10 cellular contexts compared by ENCODE assay signal in the genomic region with DNA sequence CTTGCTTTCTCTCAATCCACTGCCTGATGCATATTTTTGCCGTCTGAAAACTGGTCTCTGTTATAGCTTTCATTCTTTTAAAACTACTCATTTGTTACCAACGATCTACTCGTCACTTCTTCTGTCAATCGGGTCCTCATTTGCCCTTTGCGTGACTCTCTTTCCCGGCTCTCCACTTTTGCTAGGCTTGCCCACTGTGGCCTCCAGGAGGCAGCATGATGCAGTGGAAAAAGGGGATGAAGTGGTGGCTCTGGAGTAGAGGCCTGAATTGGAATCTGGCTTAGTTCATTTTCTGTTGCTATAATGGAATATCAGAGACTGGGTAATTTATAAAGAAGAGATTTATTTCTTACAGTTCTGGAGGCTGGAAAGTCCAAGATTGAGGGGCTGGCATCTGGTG. TPM values are rescaled to one million over a fixed set of nuclear protein-coding genes. Genes with fewer than 3 reads are reported as not detected.
A peak's percentile ranks its signal among the peaks of the same experiment; 100 is the strongest.
DNase-seq lines count a peak whose midpoint lies in the region; ATAC-seq and TF ChIP-seq lines count a peak whose summit lies in the region.
"Had no signal": no experiment of that assay in that cellular context is flagged by ENCODE, and none has a peak within 500 bp of the region (broad histone marks: within the 10 kb centered on the region; RNA-seq: fewer than 3 reads in every experiment).

No MANE protein-coding gene starts in this region.

- ATAC-seq in memory B cell (ENCODE audit: low read depth) (no peak), GM21447 (IDR thresholded peaks at IDR 0.05; ENCODE audit: unreplicated experiment) (no peak), HG02938 (IDR thresholded peaks at IDR 0.05; ENCODE audit: unreplicated experiment) (no peak), GM21619 (IDR thresholded peaks at IDR 0.05; ENCODE audit: unreplicated experiment) (no peak)
- ATAC-seq: activated T-cell treated with anti-CD3 and anti-CD28 coated beads, Interleukin-2, amount 50 U/mL, for 72 hours had no signal

- no peak overlapping the region for H3K27ac Mint-ChIP-seq in brain
- peak overlapping the region; percentile 83 for H3K27ac Mint-ChIP-seq in memory B cell
- H3K27ac Mint-ChIP-seq: activated T-cell treated with anti-CD3 and anti-CD28 coated beads, Interleukin-2, amount 50 U/mL, for 72 hours had no signal

- H3K9me3 Mint-ChIP-seq in brain, result no peaks in the 10 kb centered on the region
- no peaks in the 10 kb centered on the region for H3K9me3 Mint-ChIP-seq in memory B cell
- H3K9me3 Mint-ChIP-seq: activated T-cell treated with anti-CD3 and anti-CD28 coated beads, Interleukin-2, amount 50 U/mL, for 72 hours had no signal

- H3K36me3 Mint-ChIP-seq in brain (peaks cover 31% of the 10 kb centered on the region), memory B cell (peaks cover 17% of the 10 kb centered on the region)

- no peak overlapping the region for H3K4me3 Mint-ChIP-seq in brain
- no peak overlapping the region for H3K4me3 Mint-ChIP-seq in memory B cell
- H3K4me3 Mint-ChIP-seq: activated T-cell treated with anti-CD3 and anti-CD28 coated beads, Interleukin-2, amount 50 U/mL, for 72 hours had no signal

- CTCF ChIA-PET in HEK293T (lab: Yijun Ruan, JAX), result no interaction called here

- H3K27me3 ChIP-seq in BE2C, result no peaks in the 10 kb centered on the region
- H3K27me3 ChIP-seq: right atrium auricular region had no signal

- peaks cover 3% of the 10 kb centered on the region; the same call in 1 of the 2 replicates for H3K36me3 ChIP-seq in BE2C
- H3K36me3 ChIP-seq: right atrium auricular region had no signal

- DNase-seq in BE2C (no peak), HEK293T (ENCODE audit: extremely low spot score) (peak; percentile 48), memory B cell (ENCODE audit: low spot score in 2 of 2) (no peak), HK-2 (ENCODE audit: unreplicated experiment) (no peak)
- DNase-seq: activated T-cell treated with anti-CD3 and anti-CD28 coated beads, Interleukin-2, amount 50 U/mL, for 72 hours had no signal

- H3K4me1 Mint-ChIP-seq in brain (no peaks in the 10 kb centered on the region), memory B cell (peaks cover 23% of the 10 kb centered on the region)

- peak; percentile 74 for TF ChIP-seq CTCF in BE2C (IDR thresholded peaks at IDR 0.05; ENCODE audit: low read depth, low read length)
- peak; percentile 48 to 52 for TF ChIP-seq CTCF in brain (conservative IDR thresholded peaks at IDR 0.05)

- no peaks in the 10 kb centered on the region for H3K27me3 Mint-ChIP-seq in brain
- no peaks in the 10 kb centered on the region for H3K27me3 Mint-ChIP-seq in memory B cell

- H3K9me3 ChIP-seq in BE2C, result no peaks in the 10 kb centered on the region
- H3K9me3 ChIP-seq: right atrium auricular region had no signal

- no peak overlapping the region for H3K4me3 ChIP-seq in BE2C (ENCODE audit: low read depth, low read length)
- H3K4me3 ChIP-seq: right atrium auricular region had no signal

- POLR2A ChIA-PET in HEK293T (lab: Yijun Ruan, JAX), result no interaction called here

- no peaks in the 10 kb centered on the region for H3K4me1 ChIP-seq in BE2C
- H3K4me1 ChIP-seq: right atrium auricular region had no signal

TF ChIP-seq in HEK293T, 16 proteins besides CTCF, POLR2A, EP300 and RAD21:
- TF ChIP-seq, protein P1, sequence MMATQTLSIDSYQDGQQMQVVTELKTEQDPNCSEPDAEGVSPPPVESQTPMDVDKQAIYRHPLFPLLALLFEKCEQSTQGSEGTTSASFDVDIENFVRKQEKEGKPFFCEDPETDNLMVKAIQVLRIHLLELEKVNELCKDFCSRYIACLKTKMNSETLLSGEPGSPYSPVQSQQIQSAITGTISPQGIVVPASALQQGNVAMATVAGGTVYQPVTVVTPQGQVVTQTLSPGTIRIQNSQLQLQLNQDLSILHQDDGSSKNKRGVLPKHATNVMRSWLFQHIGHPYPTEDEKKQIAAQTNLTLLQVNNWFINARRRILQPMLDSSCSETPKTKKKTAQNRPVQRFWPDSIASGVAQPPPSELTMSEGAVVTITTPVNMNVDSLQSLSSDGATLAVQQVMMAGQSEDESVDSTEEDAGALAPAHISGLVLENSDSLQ (IDR thresholded peaks at IDR 0.05), result peak; percentile 39; the same call in 1 of the 2 replicates
- TF ChIP-seq LEF1 (IDR thresholded peaks at IDR 0.05; ENCODE audit: borderline replicate concordance) (no peak), SP1 (IDR thresholded peaks at IDR 0.05) (no peak), FOXM1 (IDR thresholded peaks at IDR 0.05; ENCODE audit: borderline replicate concordance) (no peak)
TF ChIP-seq in HEK293T: peak in this region for 1.

RNA-seq across cellular contexts. Expression of a gene that starts 15.2 kb away (rescaled TPM):
- 0.14 TPM for polyA plus RNA-seq in BE2C (2012; ENCODE audit: insufficient read depth, insufficient read length, low read depth)
- polyA plus RNA-seq in brain (ENCODE audit: insufficient read depth, low read depth, low replicate concordance), result 0.10 TPM

RNA-seq across cellular contexts. Expression of a gene that starts 31.3 kb away (rescaled TPM):
- 28.3 TPM for polyA plus RNA-seq in BE2C (2012; ENCODE audit: insufficient read depth, insufficient read length, low read depth)
- polyA plus RNA-seq in brain (ENCODE audit: insufficient read depth, low read depth, low replicate concordance), result 46.7 TPM
